8 cellular contexts compared by ENCODE assay signal in the genomic region with DNA sequence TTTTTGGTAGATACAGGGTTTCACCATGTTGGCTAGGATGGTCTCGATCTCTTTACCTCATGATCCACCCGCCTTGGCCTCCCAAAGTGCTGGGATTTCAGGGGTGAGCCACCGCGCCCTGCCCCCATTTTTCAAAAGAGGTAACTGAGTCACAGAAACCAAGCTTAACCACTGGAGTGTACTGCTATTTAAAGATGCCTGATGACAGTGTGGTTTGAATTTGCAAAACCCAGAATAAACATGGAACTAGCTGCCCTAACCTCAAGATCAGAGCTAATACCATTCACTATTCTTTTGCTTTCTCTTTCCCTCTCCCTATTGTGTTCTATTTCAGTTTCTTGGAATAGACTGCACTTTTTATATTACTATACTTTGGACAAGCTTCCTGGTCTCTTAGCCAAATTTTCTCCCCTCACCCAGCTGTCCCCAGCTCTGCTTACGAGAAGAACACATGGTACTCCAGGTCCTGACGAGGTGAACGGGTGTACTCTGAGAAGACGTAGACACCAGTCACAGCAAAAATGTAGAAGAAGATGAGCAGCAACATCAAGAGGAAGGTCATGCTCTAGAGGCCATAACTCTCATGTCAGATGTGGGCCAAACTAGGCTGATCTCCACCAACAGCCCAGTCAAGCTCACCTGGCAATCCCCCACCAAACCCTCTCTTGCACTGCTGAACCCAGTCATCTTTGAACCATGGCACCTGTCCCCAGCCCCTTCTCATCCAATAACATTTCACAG. TPM values are rescaled to one million over a fixed set of nuclear protein-coding genes. Genes with fewer than 3 reads are reported as not detected.
DNase-seq lines count a peak whose midpoint lies in the region; ATAC-seq and TF ChIP-seq lines count a peak whose summit lies in the region.
"Not testable (repeated sequence)": the region's sequence is repeated elsewhere in the genome, so short reads cannot be mapped to it uniquely, and the experiment has no call there.
"Had no signal": no experiment of that assay in that cellular context is flagged by ENCODE, and none has a peak within 500 bp of the region (broad histone marks: within the 10 kb centered on the region; RNA-seq: fewer than 3 reads in every experiment).

No MANE protein-coding gene starts in this region.

- not testable (repeated sequence) for TF ChIP-seq CTCF in osteoblast (IDR thresholded peaks at IDR 0.05; ENCODE audit: extremely low read depth, low read depth, low read length)

- H3K27ac ChIP-seq in osteoblast (ENCODE audit: low read depth, low read length): not testable (repeated sequence)

- not testable (repeated sequence) for H3K4me1 Mint-ChIP-seq in activated naive CD8-positive, alpha-beta T cell treated with anti-CD3 and anti-CD28 coated beads, Interleukin-2, amount 50 U/mL, for 24 hours

- peak overlapping the region; percentile 51 for H3K27ac Mint-ChIP-seq in activated naive CD8-positive, alpha-beta T cell treated with anti-CD3 and anti-CD28 coated beads, Interleukin-2, amount 50 U/mL, for 24 hours

- H3K27me3 ChIP-seq in osteoblast (ENCODE audit: insufficient read depth, low read length): not testable (repeated sequence)

- H3K4me1 ChIP-seq in osteoblast (ENCODE audit: insufficient read depth, low read length): not testable (repeated sequence)

- not testable (repeated sequence) for DNase-seq in activated naive CD8-positive, alpha-beta T cell treated with anti-CD3 and anti-CD28 coated beads, Interleukin-2, amount 50 U/mL, for 24 hours; osteoblast (ENCODE audit: insufficient read length, low spot score, missing footprints)

- H3K36me3 Mint-ChIP-seq in activated naive CD8-positive, alpha-beta T cell treated with anti-CD3 and anti-CD28 coated beads, Interleukin-2, amount 50 U/mL, for 24 hours (ENCODE audit: low read depth): not testable (repeated sequence)

- not testable (repeated sequence) for H3K9me3 Mint-ChIP-seq in activated naive CD8-positive, alpha-beta T cell treated with anti-CD3 and anti-CD28 coated beads, Interleukin-2, amount 50 U/mL, for 24 hours

- H2AFZ ChIP-seq in osteoblast (ENCODE audit: low read length): not testable (repeated sequence)

- H3K4me3 Mint-ChIP-seq in activated naive CD8-positive, alpha-beta T cell treated with anti-CD3 and anti-CD28 coated beads, Interleukin-2, amount 50 U/mL, for 24 hours: not testable (repeated sequence)

- not testable (repeated sequence) for H3K9me3 ChIP-seq in osteoblast (ENCODE audit: low read depth, low read length)

- not testable (repeated sequence) for H3K4me3 ChIP-seq in osteoblast (ENCODE audit: insufficient read depth, low read length)

- not testable (repeated sequence) for H4K20me1 ChIP-seq in osteoblast (ENCODE audit: insufficient read depth, low read length)

- not testable (repeated sequence) for H3K27me3 Mint-ChIP-seq in activated naive CD8-positive, alpha-beta T cell treated with anti-CD3 and anti-CD28 coated beads, Interleukin-2, amount 50 U/mL, for 24 hours

- not testable (repeated sequence) for H3K79me2 ChIP-seq in osteoblast (ENCODE audit: insufficient read depth, low read length)

- ATAC-seq in GM18502 (IDR thresholded peaks at IDR 0.05; ENCODE audit: poor library complexity, unreplicated experiment) (peak; percentile 57), GM19452 (IDR thresholded peaks at IDR 0.05; ENCODE audit: unreplicated experiment) (peak; percentile 60), GM21717 (IDR thresholded peaks at IDR 0.05; ENCODE audit: unreplicated experiment) (peak; percentile 61), HG03135 (IDR thresholded peaks at IDR 0.05; ENCODE audit: unreplicated experiment) (peak; percentile 67), HG03571 (IDR thresholded peaks at IDR 0.05; ENCODE audit: unreplicated experiment) (peak; percentile 62)
- peak; percentile 46 for ATAC-seq in activated naive CD8-positive, alpha-beta T cell treated with anti-CD3 and anti-CD28 coated beads, Interleukin-2, amount 50 U/mL, for 24 hours

- H3K4me2 ChIP-seq in osteoblast (ENCODE audit: insufficient read depth, low read length): peak overlapping the region; percentile 3

- H3K36me3 ChIP-seq in osteoblast (ENCODE audit: insufficient read depth, low read length): not testable (repeated sequence)

RNA-seq across cellular contexts. Expression of a gene that starts 10.0 kb away (rescaled TPM):
- total RNA-seq in osteoblast: 1.1 and 3.8 TPM in 2 replicates

RNA-seq across cellular contexts. Expression of a gene that starts 20.0 kb away (rescaled TPM):
- total RNA-seq in osteoblast: under 0.01 TPM in 2 replicates
- total RNA-seq: RPMI7951 had no signal

RNA-seq across cellular contexts. Expression of a gene that starts 44.8 kb away (rescaled TPM):
- not detected in 2 replicates for total RNA-seq in osteoblast
- total RNA-seq: RPMI7951 had no signal

RNA-seq across cellular contexts. Expression of a gene that starts 48.6 kb away (rescaled TPM):
- 20.3 and 45.1 TPM in 2 replicates for total RNA-seq in osteoblast

RNA-seq across cellular contexts. Expression of a gene that starts 55.0 kb away (rescaled TPM):
- total RNA-seq in osteoblast: not detected in 2 replicates
